Comparison of ENCODE assay signal across 28 cellular contexts in genomic region chr15:97858278-97858677, GRCh38.
"Had no signal": no experiment of that assay in that cellular context is flagged by ENCODE, and none has a peak within 500 bp of the region (broad histone marks: within the 10 kb centered on the region; RNA-seq: fewer than 3 reads in every experiment).

No MANE protein-coding gene starts in this region.

- H3K27ac ChIP-seq: brain microvascular endothelial cell, SJCRH30, SK-N-MC had no signal

- H3K27me3 ChIP-seq: brain microvascular endothelial cell, SJCRH30 had no signal

- H3K4me3 ChIP-seq: SJCRH30, SK-N-MC had no signal

- DNase-seq: activated CD4-positive, alpha-beta T cell treated with anti-CD3 and anti-CD28 coated beads, Interleukin-2, amount 10 ng/mL, durations not matched to agents 24 days and 14 days; activated CD4-positive, alpha-beta T cell treated with anti-CD3 and anti-CD28 coated beads, Interleukin-2, amount 50 U/mL, for 4 hours; activated CD8-positive, alpha-beta T cell treated with anti-CD3 and anti-CD28 coated beads for 36 hours; activated effector memory CD4-positive, alpha-beta T cell treated with anti-CD3 and anti-CD28 coated beads, Interleukin-2, amount 50 U/mL, for 16 hours; activated naive CD4-positive, alpha-beta T cell; activated naive CD4-positive, alpha-beta T cell treated with anti-CD3 and anti-CD28 coated beads, Interleukin-2, amount 50 U/mL, for 16 hours; activated naive CD8-positive, alpha-beta T cell treated with anti-CD3 and anti-CD28 coated beads for 36 hours; activated T-cell treated with anti-CD3 and anti-CD28 coated beads, Interleukin-2, amount 50 U/mL, for 1 hour; activated T-cell treated with anti-CD3 and anti-CD28 coated beads, Interleukin-2, amount 50 U/mL, for 72 hours; amniotic stem cell; aorta; brain microvascular endothelial cell; Karpas-422; KBM-7; NCI-H1105; NCI-H1417 treated with DMSO at 0.1 percent for 48 hours; NCI-H187 treated with DMSO at 0.1 percent for 48 hours; NCI-H2081; NCI-H2171 treated with DMSO at 0.1 percent for 48 hours; NCI-H2227 treated with DMSO at 0.1 percent for 48 hours; NCI-H446; NCI-H510A treated with DMSO at 0.1 percent for 48 hours; SHP77; SJCRH30; T1000 had no signal

- ATAC-seq: activated CD8-positive, alpha-beta T cell treated with anti-CD3 and anti-CD28 coated beads for 36 hours; activated T-cell treated with anti-CD3 and anti-CD28 coated beads, Interleukin-2, amount 50 U/mL, for 72 hours; activated T-helper 17 cell treated with anti-CD3 and anti-CD28 coated beads, Interleukin-2, amount 50 U/mL, for 72 hours; Panc1 had no signal

- H3K9me3 ChIP-seq: SJCRH30 had no signal

- H3K4me1 ChIP-seq: SJCRH30 had no signal

- H3K36me3 ChIP-seq: brain microvascular endothelial cell, SJCRH30 had no signal
